ENCODE assay signal across 11 cellular contexts in genomic region chrX:15465347-15465746, GRCh38. TPM values are rescaled to one million over a fixed set of nuclear protein-coding genes. Genes with fewer than 3 reads are reported as not detected.
DNase-seq lines count a peak whose midpoint lies in the region; ATAC-seq and TF ChIP-seq lines count a peak whose summit lies in the region.
"Had no signal": no experiment of that assay in that cellular context is flagged by ENCODE, and none has a peak within 500 bp of the region (broad histone marks: within the 10 kb centered on the region; RNA-seq: fewer than 3 reads in every experiment).

No MANE protein-coding gene starts in this region.

- TF ChIP-seq POLR2A in thyroid gland (IDR thresholded peaks at IDR 0.05): no peak

- CTCF ChIA-PET in GM10248 (lab: Yijun Ruan, JAX): interaction anchor here (2.8 to 8.1 kb wide), 2 partner anchors 10 to 116 kb away, joined by 8 to 124 read pairs; no protein-coding TSS in a partner anchor

- DNase-seq in GM10248 (ENCODE audit: extremely low spot score) (peak; percentile 32), fibroblast of gingiva (ENCODE audit: low read depth) (peak; percentile 1), DMS79 treated with DMSO at 0.1 percent for 48 hours (lab: John Stamatoyannopoulos, UW) (no peak), thyroid gland (no peak), ascending aorta (ENCODE audit: low spot score in 2 of 2) (no peak), NCI-H1417 treated with DMSO at 0.1 percent for 48 hours (lab: John Stamatoyannopoulos, UW) (no peak)
- DNase-seq: activated CD8-positive, alpha-beta memory T cell treated with anti-CD3 and anti-CD28 coated beads for 24 hours had no signal

- peaks cover 0 to 8% of the 10 kb centered on the region in 2 donors for H3K4me1 ChIP-seq in thyroid gland
- H3K4me1 ChIP-seq in ascending aorta: no peaks in the 10 kb centered on the region
- H3K4me1 ChIP-seq: parathyroid adenoma had no signal

- intact Hi-C loops in thyroid gland (cut with DNase I) (loop anchor here (10.0 kb wide), 1 partner anchor 121 kb away; no protein-coding TSS in a partner anchor), ascending aorta (cut with DNase I) (loop anchor here (5.0 kb wide), 1 partner anchor 163 kb away; no protein-coding TSS in a partner anchor)

- POLR2A ChIA-PET in GM10248 (lab: Yijun Ruan, JAX): no interaction called here

- no peak overlapping the region for H3K4me3 ChIP-seq in thyroid gland (replicated peaks in 1 of 3)
- H3K4me3 ChIP-seq in ascending aorta: no peak overlapping the region
- H3K4me3 ChIP-seq: cardiac muscle cell had no signal

- ATAC-seq in GM21447 (IDR thresholded peaks at IDR 0.05; ENCODE audit: unreplicated experiment): peak; percentile 67
- peak; percentile 88 for ATAC-seq in HG03439 (IDR thresholded peaks at IDR 0.05; ENCODE audit: unreplicated experiment)

- no peak overlapping the region for H3K27ac ChIP-seq in thyroid gland
- H3K27ac ChIP-seq in ascending aorta: no peak overlapping the region
- H3K27ac ChIP-seq: cardiac muscle cell, parathyroid adenoma had no signal

- H3K36me3 ChIP-seq in thyroid gland (no peaks in the 10 kb centered on the region), ascending aorta (no peaks in the 10 kb centered on the region)
- H3K36me3 ChIP-seq: cardiac muscle cell had no signal

- H3K27me3 ChIP-seq in thyroid gland (no peaks in the 10 kb centered on the region), ascending aorta (no peaks in the 10 kb centered on the region)
- H3K27me3 ChIP-seq: cardiac muscle cell had no signal

- no peaks in the 10 kb centered on the region for H3K9me3 ChIP-seq in thyroid gland
- no peaks in the 10 kb centered on the region for H3K9me3 ChIP-seq in ascending aorta

- WGBS in thyroid gland, 2 donors: 30 to 57% methylated on average over 4 of the region's 4 CpGs

- no peak for TF ChIP-seq CTCF in GM10248 (IDR thresholded peaks at IDR 0.05; ENCODE audit: control extremely low read depth, extremely low read depth, low read depth, missing control alignments)
- no peak for TF ChIP-seq CTCF in thyroid gland (IDR thresholded peaks at IDR 0.05)
- TF ChIP-seq CTCF in ascending aorta (IDR thresholded peaks at IDR 0.05): no peak

RNA-seq across cellular contexts. Expression of gene PIR, which starts 27.8 kb away (rescaled TPM):
- total RNA-seq in thyroid gland (10 to 100 TPM; 32.9 to 70.2 (median 48.8) TPM), ascending aorta (14.6 TPM)

RNA-seq across cellular contexts. Expression of gene BMX, which starts 35.3 kb away (rescaled TPM):
- total RNA-seq in thyroid gland (1 to 10 TPM; 1.3 to 8.0 (median 3.4) TPM), ascending aorta (1.3 TPM)
- total RNA-seq: cardiac muscle cell had no signal

Comparison
In these comparisons a context has a peak if more than half of its experiments do, and no peak if none do; other contexts are left out.
1. DNase-seq: peak in GM10248 (single experiment) and fibroblast of gingiva (single experiment); none in DMS79 treated with DMSO at 0.1 percent for 48 hours (single experiment), thyroid gland (0 of 2), ascending aorta (0 of 2) and NCI-H1417 treated with DMSO at 0.1 percent for 48 hours (single experiment).